31 cellular contexts compared by ENCODE assay signal in genomic region chr2:134385195-134385594, GRCh38.
"Had no signal": no experiment of that assay in that cellular context is flagged by ENCODE, and none has a peak within 500 bp of the region (broad histone marks: within the 10 kb centered on the region; RNA-seq: fewer than 3 reads in every experiment).

No MANE protein-coding gene starts in this region.

- H3K4me3 ChIP-seq: ovary, psoas muscle, skin epidermis, smooth muscle cell, spleen, stomach, thoracic aorta, thyroid gland, tibial nerve, upper lobe of left lung, vagina had no signal

- H3K36me3 ChIP-seq: neutrophil, ovary, thoracic aorta, thyroid gland, tibial nerve, upper lobe of left lung, vagina had no signal

- H3K27ac Mint-ChIP-seq: naive thymus-derived CD4-positive, alpha-beta T cell; natural killer cell treated with Interleukin-12 subunit alpha and Interleukin-12 subunit beta and Interleukin-15 and Interleukin-18, amount 100 ng/mL, for 72 hours; nephron progenitor cell; progenitor cell of endocrine pancreas; stimulated activated naive B cell treated with anti-CD40 and anti-IgM and Interleukin-4, amounts not matched to agents 10 μg/mL and 1 μg/mL and 100 μg/mL, for 72 hours; stimulated activated naive CD8-positive, alpha-beta T cell treated with anti-CD3 and anti-CD28 coated beads, Interleukin-15, Interleukin-2, amounts not matched to agents 100 ng/mL and 50 ng/mL, for 24 hours had no signal

- H3K36me3 Mint-ChIP-seq: natural killer cell treated with Interleukin-12 subunit alpha and Interleukin-12 subunit beta and Interleukin-15 and Interleukin-18, amount 100 ng/mL, for 72 hours had no signal

- H3K27ac ChIP-seq: neutrophil, ovary, parathyroid adenoma, psoas muscle, skin epidermis, spleen, stomach, thoracic aorta, thyroid gland, tibial nerve, upper lobe of left lung, vagina had no signal

- H3K4me3 Mint-ChIP-seq: naive thymus-derived CD4-positive, alpha-beta T cell; natural killer cell treated with Interleukin-12 subunit alpha and Interleukin-12 subunit beta and Interleukin-15 and Interleukin-18, amount 100 ng/mL, for 72 hours; nephron progenitor cell; neural crest cell; stimulated activated naive B cell treated with anti-CD40 and anti-IgM and Interleukin-4, amounts not matched to agents 10 μg/mL and 1 μg/mL and 100 μg/mL, for 72 hours; stimulated activated naive CD8-positive, alpha-beta T cell treated with anti-CD3 and anti-CD28 coated beads, Interleukin-15, Interleukin-2, amounts not matched to agents 100 ng/mL and 50 ng/mL, for 24 hours had no signal

- H3K79me2 ChIP-seq: parathyroid adenoma had no signal

- DNase-seq: naive thymus-derived CD4-positive, alpha-beta T cell; nephron progenitor cell; nucleus accumbens; ovary; posterior cingulate gyrus; psoas muscle; right cardiac atrium; spleen; stimulated activated CD4-positive, alpha-beta T cell treated with anti-CD3 and anti-CD28 coated beads, Interleukin-12 subunit alpha, Interleukin-12 subunit beta, amount 100 ng/mL, for 4 hours; stimulated activated CD4-positive, alpha-beta T cell treated with anti-CD3 and anti-CD28 coated beads, Interleukin-1b, Interleukin-23, amount 100 ng/mL, for 48 hours; stimulated activated CD4-positive, alpha-beta T cell treated with anti-CD3 and anti-CD28 coated beads, Interleukin-4, amount 100 ng/mL, for 1 hour; stimulated activated CD4-positive, alpha-beta T cell treated with anti-CD3 and anti-CD28 coated beads, Interleukin-4, amount 100 ng/mL, for 4 hours; stimulated activated CD8-positive, alpha-beta memory T cell treated with anti-CD3 and anti-CD28 coated beads, Interleukin-4, amount 100 ng/mL, for 48 hours; stimulated activated naive B cell treated with anti-CD40 and anti-IgM and Interleukin-4, amounts not matched to agents 10 μg/mL and 1 μg/mL and 100 μg/mL, for 72 hours; stimulated activated naive CD4-positive, alpha-beta T cell treated with Interleukin-2 at 50 U/mL for 16 hours; stomach; thyroid gland; upper lobe of left lung had no signal

- H3K9ac ChIP-seq: parathyroid adenoma had no signal

- H3K27me3 ChIP-seq: neutrophil, ovary, spleen, stomach, thyroid gland, tibial nerve, upper lobe of left lung, vagina had no signal

- FAIRE-seq: urothelium cell line had no signal

- ATAC-seq: naive thymus-derived CD4-positive, alpha-beta T cell; natural killer cell treated with Interleukin-12 subunit alpha and Interleukin-12 subunit beta and Interleukin-15 and Interleukin-18, amount 100 ng/mL, for 72 hours; psoas muscle; right cardiac atrium; sciatic nerve; stimulated activated naive B cell treated with anti-CD40 and anti-IgM and Interleukin-4, amounts not matched to agents 10 μg/mL and 1 μg/mL and 100 μg/mL, for 72 hours had no signal

- H3K9me3 Mint-ChIP-seq: natural killer cell treated with Interleukin-12 subunit alpha and Interleukin-12 subunit beta and Interleukin-15 and Interleukin-18, amount 100 ng/mL, for 72 hours; nephron progenitor cell; neural crest cell; stimulated activated naive B cell treated with anti-CD40 and anti-IgM and Interleukin-4, amounts not matched to agents 10 μg/mL and 1 μg/mL and 100 μg/mL, for 72 hours; stimulated activated naive CD8-positive, alpha-beta T cell treated with anti-CD3 and anti-CD28 coated beads, Interleukin-15, Interleukin-2, amounts not matched to agents 100 ng/mL and 50 ng/mL, for 24 hours had no signal

- H3K27me3 Mint-ChIP-seq: naive thymus-derived CD4-positive, alpha-beta T cell; natural killer cell treated with Interleukin-12 subunit alpha and Interleukin-12 subunit beta and Interleukin-15 and Interleukin-18, amount 100 ng/mL, for 72 hours; progenitor cell of endocrine pancreas; stimulated activated naive B cell treated with anti-CD40 and anti-IgM and Interleukin-4, amounts not matched to agents 10 μg/mL and 1 μg/mL and 100 μg/mL, for 72 hours; stimulated activated naive CD8-positive, alpha-beta T cell treated with anti-CD3 and anti-CD28 coated beads, Interleukin-15, Interleukin-2, amounts not matched to agents 100 ng/mL and 50 ng/mL, for 24 hours had no signal

- H3K9me3 ChIP-seq: neutrophil, ovary, psoas muscle, spleen, stomach, thoracic aorta, thyroid gland, tibial nerve, upper lobe of left lung, vagina had no signal

- H3K4me1 Mint-ChIP-seq: nephron progenitor cell; neural crest cell; stimulated activated naive B cell treated with anti-CD40 and anti-IgM and Interleukin-4, amounts not matched to agents 10 μg/mL and 1 μg/mL and 100 μg/mL, for 72 hours had no signal

- H2AFZ ChIP-seq: parathyroid adenoma had no signal

- H3K4me1 ChIP-seq: parathyroid adenoma, psoas muscle, spleen, stomach, thyroid gland, tibial nerve, upper lobe of left lung, vagina had no signal

- H3K4me2 ChIP-seq: smooth muscle cell had no signal
